In genomic region chr12:110578522-110579238, GRCh38 we compare ENCODE assay signal across 8 cellular contexts. TPM values are rescaled to one million over a fixed set of nuclear protein-coding genes. Genes with fewer than 3 reads are reported as not detected.
DNase-seq lines count a peak whose midpoint lies in the region; ATAC-seq and TF ChIP-seq lines count a peak whose summit lies in the region.

No MANE protein-coding gene starts in this region.

- H3K9ac ChIP-seq in endodermal cell (ENCODE audit: extremely low read depth, low read length, poor library complexity, severe bottlenecking) (no peak overlapping the region), MM.1S (ENCODE audit: low read length) (no peak overlapping the region)

- no peak overlapping the region for H3K27ac Mint-ChIP-seq in endodermal cell

- H3K9me3 ChIP-seq in RWPE2 (ENCODE audit: severe bottlenecking) (no peaks in the 10 kb centered on the region), endodermal cell (ENCODE audit: control insufficient read depth, low read length) (peaks cover 5% of the 10 kb centered on the region), MM.1S (replicated peaks; ENCODE audit: insufficient read depth, low read length) (no peaks in the 10 kb centered on the region)

- H3K27me3 ChIP-seq in RWPE2 (ENCODE audit: insufficient read depth, poor library complexity, severe bottlenecking): no peaks in the 10 kb centered on the region
- H3K27me3 ChIP-seq in endodermal cell (ENCODE audit: control insufficient read depth, insufficient read depth, low read length, poor library complexity, severe bottlenecking): no peaks in the 10 kb centered on the region
- no peaks in the 10 kb centered on the region for H3K27me3 ChIP-seq in MM.1S (replicated peaks; ENCODE audit: insufficient read depth, low read length)

- DNase-seq in RWPE2 (ENCODE audit: low spot score) (no peak), endodermal cell (peak; percentile 31), renal cortical epithelial cell (ENCODE audit: low read depth) (peak; percentile 85), MM.1S (no peak)

- H3K9me2 ChIP-seq in MM.1S (replicated peaks; ENCODE audit: insufficient read depth, low read length): no peaks in the 10 kb centered on the region

- H3K36me3 ChIP-seq in RWPE2 (ENCODE audit: low read depth) (0 out of 2 replicates have a peak, but pooled peaks cover under 1% of the 10 kb centered on the region), endodermal cell (ENCODE audit: control insufficient read depth, insufficient read depth, low read length) (no peaks in the 10 kb centered on the region), MM.1S (replicated peaks; ENCODE audit: insufficient read depth, low read length) (no peaks in the 10 kb centered on the region)

- H3K4me1 ChIP-seq in RWPE2 (ENCODE audit: insufficient read depth, poor library complexity, severe bottlenecking): peaks cover 49% of the 10 kb centered on the region
- no peaks in the 10 kb centered on the region for H3K4me1 ChIP-seq in endodermal cell (ENCODE audit: control insufficient read depth, insufficient read depth, low read length)
- 0 out of 2 replicates have a peak, but pooled peaks cover 6% of the 10 kb centered on the region for H3K4me1 ChIP-seq in MM.1S (ENCODE audit: low read length)

- no peak overlapping the region for H2AFZ ChIP-seq in MM.1S (ENCODE audit: low read length)

- TF ChIP-seq CTCF in GM12875 (IDR thresholded peaks at IDR 0.05; ENCODE audit: borderline replicate concordance, insufficient read depth, low read depth, low read length): no peak
- TF ChIP-seq CTCF in RWPE2 (IDR thresholded peaks at IDR 0.05; ENCODE audit: poor library complexity, severe bottlenecking): no peak
- no peak for TF ChIP-seq CTCF in endodermal cell (conservative IDR thresholded peaks at IDR 0.05)
- no peak for TF ChIP-seq CTCF in MM.1S (IDR thresholded peaks at IDR 0.05; ENCODE audit: low read length)

- H3K27ac ChIP-seq in RWPE2 (ENCODE audit: poor library complexity, severe bottlenecking): peak overlapping the region; percentile 99
- no peak overlapping the region for H3K27ac ChIP-seq in endodermal cell (ENCODE audit: low read depth, low read length)
- no peak overlapping the region for H3K27ac ChIP-seq in MM.1S (ENCODE audit: low read length)

- H3K4me3 ChIP-seq in GM12875 (ENCODE audit: low read depth, low read length): peak overlapping the region; percentile 31
- no peak overlapping the region for H3K4me3 ChIP-seq in RWPE2 (ENCODE audit: severe bottlenecking)
- H3K4me3 ChIP-seq in endodermal cell (ENCODE audit: low read length): no peak overlapping the region
- no peak overlapping the region for H3K4me3 ChIP-seq in MM.1S (ENCODE audit: low read length)

- no peaks in the 10 kb centered on the region for H3K36me3 Mint-ChIP-seq in endodermal cell (ENCODE audit: low read depth)

- no peaks in the 10 kb centered on the region for H4K20me1 ChIP-seq in MM.1S (ENCODE audit: insufficient read depth, low read length)

- H3K4me1 Mint-ChIP-seq in endodermal cell: peaks cover 20% of the 10 kb centered on the region

- peaks cover 88% of the 10 kb centered on the region for H3K79me2 ChIP-seq in MM.1S (ENCODE audit: low read length)

- ATAC-seq in RWPE2 (ENCODE audit: low read depth) (peak; percentile 23), GM21619 (IDR thresholded peaks at IDR 0.05; ENCODE audit: unreplicated experiment) (no peak), HG03432 (IDR thresholded peaks at IDR 0.05; ENCODE audit: unreplicated experiment) (no peak), HG02623 (IDR thresholded peaks at IDR 0.05; ENCODE audit: unreplicated experiment) (no peak)

- H3K27me3 Mint-ChIP-seq in endodermal cell (ENCODE audit: insufficient read depth): no peaks in the 10 kb centered on the region

- no peaks in the 10 kb centered on the region for H3K9me3 Mint-ChIP-seq in endodermal cell

- H3K4me2 ChIP-seq in MM.1S (ENCODE audit: low read depth, low read length): no peak overlapping the region

- 93 to 99% methylated on average over 8 to 12 of the region's 12 CpGs for WGBS in endodermal cell (ENCODE audit: insufficient coverage in 1 of 2, insufficient read length in 1 of 2), 2 experiments

- no peaks in the 10 kb centered on the region for H3F3A ChIP-seq in MM.1S (ENCODE audit: insufficient read depth, low read length)

- no peak overlapping the region for H3K4me3 Mint-ChIP-seq in endodermal cell

RNA-seq across cellular contexts. Expression of gene PPTC7, which starts 4.4 kb away (rescaled TPM):
- total RNA-seq in endodermal cell: 10 to 100 TPM; 15.2 TPM
- 11.9 TPM for polyA plus RNA-seq in endodermal cell (2013, experiment 1 of 2)
- 11.4 TPM for polyA plus RNA-seq in endodermal cell (2013, experiment 2 of 2)
- 10.6 and 21.3 TPM in 2 replicates for total RNA-seq in renal cortical epithelial cell

RNA-seq across cellular contexts. Expression of gene TCTN1, which starts 35.2 kb away (rescaled TPM):
- total RNA-seq in endodermal cell: 10 to 100 TPM; 29.5 to 44.9 TPM
- polyA plus RNA-seq in endodermal cell (2013, experiment 1 of 2): 41.6 TPM
- polyA plus RNA-seq in endodermal cell (2013, experiment 2 of 2): 30.6 TPM
- total RNA-seq in renal cortical epithelial cell: 11.8 and 56.2 TPM in 2 replicates

Comparison
In these comparisons a context has a peak if more than half of its experiments do, and no peak if none do; other contexts are left out.
1. DNase-seq: peak in endodermal cell (single experiment) and renal cortical epithelial cell (single experiment); none in RWPE2 (single experiment) and MM.1S (single experiment).